17 cellular contexts compared by ENCODE assay signal in genomic region chr11:68683952-68684384, GRCh38. TPM values are rescaled to one million over a fixed set of nuclear protein-coding genes. Genes with fewer than 3 reads are reported as not detected.
DNase-seq lines count a peak whose midpoint lies in the region; ATAC-seq, FAIRE-seq and TF ChIP-seq lines count a peak whose summit lies in the region.
"Had no signal": no experiment of that assay in that cellular context is flagged by ENCODE, and none has a peak within 500 bp of the region (broad histone marks: within the 10 kb centered on the region; RNA-seq: fewer than 3 reads in every experiment).

No MANE protein-coding gene starts in this region.

- no peak overlapping the region for H3K9ac ChIP-seq in astrocyte (ENCODE audit: low read length)

- no peak overlapping the region for H3K4me3 Mint-ChIP-seq in astrocyte (ENCODE audit: unreplicated experiment)
- H3K4me3 Mint-ChIP-seq: activated T-helper 1 cell treated with anti-CD3 and anti-CD28 coated beads, Interleukin-12 subunit alpha, Interleukin-12 subunit beta, Interleukin-2, Interleukin-4 antibody, amounts not matched to agents 30 ng/mL and 10 ng/mL and 1 ng/mL, durations not matched to agents 14 hours and 24 hours and 36 hours had no signal

- H3K9me3 ChIP-seq in cardiac muscle cell (ENCODE audit: low read depth) (no peaks in the 10 kb centered on the region), astrocyte (ENCODE audit: insufficient read depth, low read depth, low read length) (no peaks in the 10 kb centered on the region), iPS-18c (ENCODE audit: control insufficient read depth, insufficient read depth, low read length) (peaks cover 4% of the 10 kb centered on the region), upper lobe of right lung (no peaks in the 10 kb centered on the region)
- H3K9me3 ChIP-seq: left lung, testis had no signal

- H3K27me3 ChIP-seq in cardiac muscle cell (peaks cover 62% of the 10 kb centered on the region), astrocyte (ENCODE audit: insufficient read depth, low read length) (peaks cover 45% of the 10 kb centered on the region), upper lobe of right lung (peaks cover 33% of the 10 kb centered on the region)
- H3K27me3 ChIP-seq: testis had no signal

- no peak for FAIRE-seq in astrocyte (lab: Jason Lieb, UNC)

- peaks cover 7% of the 10 kb centered on the region for H3K36me3 Mint-ChIP-seq in astrocyte (ENCODE audit: low read depth, unreplicated experiment)

- H3K36me3 ChIP-seq in cardiac muscle cell (no peaks in the 10 kb centered on the region), astrocyte (ENCODE audit: insufficient read depth, low read length) (no peaks in the 10 kb centered on the region), upper lobe of right lung (no peaks in the 10 kb centered on the region)
- H3K36me3 ChIP-seq: left lung had no signal

- H3K9me3 Mint-ChIP-seq in astrocyte (ENCODE audit: unreplicated experiment), result no peaks in the 10 kb centered on the region
- H3K9me3 Mint-ChIP-seq: activated T-helper 1 cell treated with anti-CD3 and anti-CD28 coated beads, Interleukin-12 subunit alpha, Interleukin-12 subunit beta, Interleukin-2, Interleukin-4 antibody, amounts not matched to agents 30 ng/mL and 10 ng/mL and 1 ng/mL, durations not matched to agents 14 hours and 24 hours and 36 hours had no signal

- intact Hi-C loops in left cardiac atrium (cut with DNase I) (no loop called here), upper lobe of right lung (cut with DNase I) (no loop called here)

- TF ChIP-seq CTCF in cardiac muscle cell (IDR thresholded peaks at IDR 0.05; ENCODE audit: low read depth, low read length), result no peak
- TF ChIP-seq CTCF in astrocyte (IDR thresholded peaks at IDR 0.05; ENCODE audit: insufficient read depth, low read depth, low read length), result no peak
- no peak for TF ChIP-seq CTCF in upper lobe of right lung (IDR thresholded peaks at IDR 0.05)

- H3K27ac Mint-ChIP-seq in astrocyte (ENCODE audit: unreplicated experiment), result no peak overlapping the region
- H3K27ac Mint-ChIP-seq: activated T-helper 1 cell treated with anti-CD3 and anti-CD28 coated beads, Interleukin-12 subunit alpha, Interleukin-12 subunit beta, Interleukin-2, Interleukin-4 antibody, amounts not matched to agents 30 ng/mL and 10 ng/mL and 1 ng/mL, durations not matched to agents 14 hours and 24 hours and 36 hours had no signal

- H3K4me2 ChIP-seq in astrocyte (ENCODE audit: low read length), result peak overlapping the region; percentile 70

- H3K27ac ChIP-seq in cardiac muscle cell, result no peak overlapping the region
- no peak overlapping the region for H3K27ac ChIP-seq in astrocyte (ENCODE audit: low read depth, low read length)
- no peak overlapping the region for H3K27ac ChIP-seq in upper lobe of right lung
- H3K27ac ChIP-seq: foreskin keratinocyte, left lung, testis had no signal

- peaks cover 40% of the 10 kb centered on the region for H3K27me3 Mint-ChIP-seq in astrocyte (ENCODE audit: low read depth, unreplicated experiment)

- ATAC-seq in left cardiac atrium (no peak), upper lobe of right lung (no peak)

- no peak for DNase-seq in cardiac muscle cell (ENCODE audit: low read depth in 1 of 2, low spot score in 1 of 2)
- DNase-seq in left cardiac atrium, result no peak
- DNase-seq in astrocyte (ENCODE audit: low read depth), result no peak
- DNase-seq in upper lobe of right lung, result peak; percentile 61
- no peak for DNase-seq in stimulated activated CD4-positive, alpha-beta T cell treated with anti-CD3 and anti-CD28 coated beads, Interleukin-2, amount 100 ng/mL, for 48 hours
- no peak for DNase-seq in hippocampal formation (lab: John Stamatoyannopoulos, UW)
- no peak for DNase-seq in NCI-H748 (lab: John Stamatoyannopoulos, UW; ENCODE audit: unreplicated experiment)
- DNase-seq: aorta, DMS 273 treated with DMSO at 0.1 percent for 48 hours, foreskin keratinocyte, NCI-H1092, T1000, testis had no signal

- H3K4me1 Mint-ChIP-seq in astrocyte (ENCODE audit: low read depth, unreplicated experiment), result peaks cover 8% of the 10 kb centered on the region

- no peaks in the 10 kb centered on the region for H3K4me1 ChIP-seq in cardiac muscle cell (ENCODE audit: low read depth)
- H3K4me1 ChIP-seq in astrocyte (ENCODE audit: insufficient read depth, low read length), result peaks cover 3% of the 10 kb centered on the region
- H3K4me1 ChIP-seq in upper lobe of right lung, result peaks cover 7% of the 10 kb centered on the region
- H3K4me1 ChIP-seq: foreskin keratinocyte, testis had no signal

- H2AFZ ChIP-seq in astrocyte (ENCODE audit: low read depth, low read length), result no peak overlapping the region

- no peaks in the 10 kb centered on the region for H3K79me2 ChIP-seq in astrocyte (ENCODE audit: insufficient read depth, low read length)

- H4K20me1 ChIP-seq in astrocyte (ENCODE audit: insufficient read depth, low read length), result no peaks in the 10 kb centered on the region

- H3K4me3 ChIP-seq in cardiac muscle cell (peak overlapping the region; percentile 36), astrocyte (ENCODE audit: insufficient read depth, low read depth, low read length) (no peak overlapping the region), iPS-18c (ENCODE audit: insufficient read depth, low read depth, low read length) (peak overlapping the region; percentile 60), upper lobe of right lung (no peak overlapping the region)

RNA-seq across cellular contexts. Expression of gene GAL, which starts 0.4 kb away (rescaled TPM):
- total RNA-seq in cardiac muscle cell (0.60 and 0.83 TPM in 2 replicates), left cardiac atrium (under 1 TPM in 1 of 2 donors, not detected in 1; 0.31 TPM), astrocyte (23.4 and 26.3 TPM in 2 replicates), upper lobe of right lung (not detected)
- polyA plus RNA-seq in cardiac muscle cell, result 1.4 and 5.9 TPM in 2 replicates
- total RNA-seq: aorta, HT1080 had no signal

Comparison
In these comparisons a context has a peak if more than half of its experiments do, and no peak if none do; other contexts are left out.
1. H3K4me3 ChIP-seq: peak in cardiac muscle cell (single experiment) and iPS-18c (single experiment); none in astrocyte (single experiment) and upper lobe of right lung (single experiment).
2. RNA of gene GAL, which starts 0.4 kb away (total RNA-seq): 23.4 to 26.3 TPM in astrocyte; 0.60 to 0.83 TPM in cardiac muscle cell, not detected in upper lobe of right lung (single experiment) and 0.31 TPM in left cardiac atrium; every median in the first group is over 10 times any median in the second.